In genomic region chr9:129885018-129885669, GRCh38 we compare ENCODE assay signal across 1 cellular context.
TF ChIP-seq lines count a peak whose summit lies in the region.

No MANE protein-coding gene starts in this region.

TF ChIP-seq in H1, 55 proteins besides CTCF, POLR2A, EP300 and RAD21 (continued from another document):
- TF ChIP-seq, protein P1, sequence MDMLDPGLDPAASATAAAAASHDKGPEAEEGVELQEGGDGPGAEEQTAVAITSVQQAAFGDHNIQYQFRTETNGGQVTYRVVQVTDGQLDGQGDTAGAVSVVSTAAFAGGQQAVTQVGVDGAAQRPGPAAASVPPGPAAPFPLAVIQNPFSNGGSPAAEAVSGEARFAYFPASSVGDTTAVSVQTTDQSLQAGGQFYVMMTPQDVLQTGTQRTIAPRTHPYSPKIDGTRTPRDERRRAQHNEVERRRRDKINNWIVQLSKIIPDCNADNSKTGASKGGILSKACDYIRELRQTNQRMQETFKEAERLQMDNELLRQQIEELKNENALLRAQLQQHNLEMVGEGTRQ (IDR thresholded peaks at IDR 0.05; ENCODE audit: low read length): no peak
- TF ChIP-seq TEAD4 (IDR thresholded peaks at IDR 0.05; ENCODE audit: low read depth, low read length): no peak
- no peak for TF ChIP-seq TCF12 (IDR thresholded peaks at IDR 0.05; ENCODE audit: low read depth, low read length)
- no peak for TF ChIP-seq SUZ12 (IDR thresholded peaks at IDR 0.05; ENCODE audit: low read length)
- TF ChIP-seq POU5F1 (IDR thresholded peaks at IDR 0.05; ENCODE audit: low read depth, low read length): no peak
- no peak for TF ChIP-seq SIRT6 (IDR thresholded peaks at IDR 0.05; ENCODE audit: low read length)
